In genomic region chr3:139917226-139917785, GRCh38 we compare ENCODE assay signal across 22 cellular contexts. TPM values are rescaled to one million over a fixed set of nuclear protein-coding genes. Genes with fewer than 3 reads are reported as not detected.
A peak's percentile ranks its signal among the peaks of the same experiment; 100 is the strongest.
DNase-seq lines count a peak whose midpoint lies in the region; TF ChIP-seq lines count a peak whose summit lies in the region.
"Had no signal": no experiment of that assay in that cellular context is flagged by ENCODE, and none has a peak within 500 bp of the region (broad histone marks: within the 10 kb centered on the region; RNA-seq: fewer than 3 reads in every experiment).

No MANE protein-coding gene starts in this region.

- H3K27me3 ChIP-seq in effector memory CD4-positive, alpha-beta T cell (replicated peaks; ENCODE audit: control insufficient read depth, insufficient read depth, low read length, poor library complexity, severe bottlenecking) = no peaks in the 10 kb centered on the region
- H3K27me3 ChIP-seq: BE2C; BLaER1 treated with 17β-estradiol and CSF1 and Interleukin-3, amounts not matched to agents 10 nM and 100 nM had no signal

- intact Hi-C loops in posterior vena cava (cut with DNase I) = no loop called here

- no peaks in the 10 kb centered on the region for H3K4me1 ChIP-seq in effector memory CD4-positive, alpha-beta T cell (ENCODE audit: control insufficient read depth, insufficient read depth, low read length, poor library complexity, severe bottlenecking)
- H3K4me1 ChIP-seq: A549; BE2C; BLaER1 treated with 17β-estradiol and CSF1 and Interleukin-3, amounts not matched to agents 10 nM and 100 nM had no signal

- peak; percentile 38 to 55 for DNase-seq in NCI-H526 (lab: John Stamatoyannopoulos, UW)
- peak; percentile 65 for DNase-seq in posterior vena cava (ENCODE audit: low spot score)
- no peak for DNase-seq in NCI-H510A (lab: John Stamatoyannopoulos, UW)
- DNase-seq in effector memory CD4-positive, alpha-beta T cell = no peak
- no peak for DNase-seq in activated naive CD4-positive, alpha-beta T cell (lab: John Stamatoyannopoulos, UW)
- DNase-seq in ureter (ENCODE audit: low spot score) = no peak
- DNase-seq: 8988T; ACHN; AML-193; BE2C; Calu3; CD4-positive, alpha-beta memory T cell; COR-L47; DMS53; DMS79 treated with DMSO at 0.1 percent for 48 hours; H9; HFFc6 had no signal

- no peak for TF ChIP-seq CTCF in C4-2B (conservative IDR thresholded peaks at IDR 0.05)
- no peak for TF ChIP-seq CTCF in VCaP (conservative IDR thresholded peaks at IDR 0.05)

- H3K36me3 ChIP-seq in effector memory CD4-positive, alpha-beta T cell (ENCODE audit: control insufficient read depth, insufficient read depth, low read length) = no peaks in the 10 kb centered on the region
- H3K36me3 ChIP-seq: BE2C; BLaER1 treated with 17β-estradiol and CSF1 and Interleukin-3, amounts not matched to agents 10 nM and 100 nM had no signal

- no peaks in the 10 kb centered on the region for H3K9me3 ChIP-seq in effector memory CD4-positive, alpha-beta T cell (ENCODE audit: control insufficient read depth, low read length)
- H3K9me3 ChIP-seq: A549, BE2C had no signal

- no peak overlapping the region for H3K4me3 ChIP-seq in effector memory CD4-positive, alpha-beta T cell (ENCODE audit: insufficient read depth, low read depth, low read length, poor library complexity, severe bottlenecking)
- H3K4me3 ChIP-seq: A549; BLaER1 treated with 17β-estradiol and CSF1 and Interleukin-3, amounts not matched to agents 10 nM and 100 nM; GM23338 had no signal

- H3K27ac ChIP-seq in C4-2B (peak overlapping the region; percentile 76), VCaP (peak overlapping the region; percentile 91)
- no peak overlapping the region for H3K27ac ChIP-seq in effector memory CD4-positive, alpha-beta T cell (ENCODE audit: insufficient read depth, low read length, poor library complexity, severe bottlenecking)
- H3K27ac ChIP-seq: A549; BLaER1 treated with 17β-estradiol and CSF1 and Interleukin-3, amounts not matched to agents 10 nM and 100 nM had no signal

RNA-seq across cellular contexts. Expression of gene CLSTN2, which starts 17.7 kb away (rescaled TPM):
- total RNA-seq in posterior vena cava = 10 to 100 TPM; 22.2 to 28.0 TPM
- 9.7 TPM for total RNA-seq in ureter
- total RNA-seq: CD4-positive, alpha-beta memory T cell had no signal

Comparison
In these comparisons a context has a peak if more than half of its experiments do, and no peak if none do; other contexts are left out.
1. DNase-seq: peak in NCI-H526 (2 of 2) and posterior vena cava (single experiment); none in NCI-H510A (single experiment), effector memory CD4-positive, alpha-beta T cell (0 of 3), activated naive CD4-positive, alpha-beta T cell (0 of 4) and ureter (single experiment).